Comparison of ENCODE assay signal across 10 cellular contexts in genomic region chr1:154683820-154684219, GRCh38.
"Had no signal": no experiment of that assay in that cellular context is flagged by ENCODE, and none has a peak within 500 bp of the region (broad histone marks: within the 10 kb centered on the region; RNA-seq: fewer than 3 reads in every experiment).

No MANE protein-coding gene starts in this region.

- H3K27ac Mint-ChIP-seq: GM23338, H9, HFFc6 had no signal

- H3K4me3 ChIP-seq: GM23248, GM23338, HAP-1 had no signal

- H3K9ac ChIP-seq: GM23248 had no signal

- H3K27ac ChIP-seq: GM23248 had no signal

- FAIRE-seq: H1, H54 had no signal

- H3K36me3 ChIP-seq: HAP-1 had no signal

- DNase-seq: GM23248, GOT3, H7, H9, HCEC 1CT, HFFc6 had no signal

- H3K4me3 Mint-ChIP-seq: GM23338, H9, HFFc6 had no signal

- H3K4me1 ChIP-seq: HAP-1 had no signal

- H3K4me2 ChIP-seq: GM23338 had no signal
